Comparison of ENCODE assay signal across 31 cellular contexts in genomic region chr6:76135481-76135880, GRCh38.
DNase-seq lines count a peak whose midpoint lies in the region; ATAC-seq, FAIRE-seq and TF ChIP-seq lines count a peak whose summit lies in the region.
"Had no signal": no experiment of that assay in that cellular context is flagged by ENCODE, and none has a peak within 500 bp of the region (broad histone marks: within the 10 kb centered on the region; RNA-seq: fewer than 3 reads in every experiment).

No MANE protein-coding gene starts in this region.

- no peaks in the 10 kb centered on the region for H3K36me3 ChIP-seq in body of pancreas (replicated peaks in 1 of 2; ENCODE audit: insufficient read depth in 1 of 2, low read depth in 2 of 2)
- no peaks in the 10 kb centered on the region for H3K36me3 ChIP-seq in pancreas
- H3K36me3 ChIP-seq: BE2C; BLaER1; BLaER1 treated with 17β-estradiol and CSF1 and Interleukin-3, amounts not matched to agents 10 nM and 100 nM had no signal

- ATAC-seq in body of pancreas: peak; percentile 49
- peak; percentile 57 to 81 (median 69) for ATAC-seq in pancreas
- ATAC-seq: A549; CD8-positive, alpha-beta T cell had no signal

- H3K9me3 ChIP-seq in body of pancreas (no peaks in the 10 kb centered on the region), pancreas (no peaks in the 10 kb centered on the region)
- H3K9me3 ChIP-seq: A549, BE2C, Caco-2 had no signal

- no peak for DNase-seq in body of pancreas
- no peak for DNase-seq in pancreas
- no peak for DNase-seq in NCI-H146 (lab: John Stamatoyannopoulos, UW)
- DNase-seq in foreskin melanocyte: no peak
- DNase-seq: 8988T; ACHN; AML-193; BE2C; C1 segment of cervical spinal cord; Caco-2; Calu3; CD4-positive, alpha-beta memory T cell; CD4-positive, alpha-beta T cell; CD4-positive, CD25-positive, alpha-beta regulatory T cell; CD8-positive, alpha-beta memory T cell; CD8-positive, alpha-beta T cell; COR-L47; DMS 273 treated with DMSO at 0.1 percent for 48 hours; DMS153; DMS53; DMS79; DMS79 treated with DMSO at 0.1 percent for 48 hours; DND-41; EL had no signal

- H3K27ac ChIP-seq in body of pancreas: peak overlapping the region in 3 of 4 donors; percentile 29 to 72 (median 65)
- peak overlapping the region in 3 of 4 donors; percentile 38 to 75 (median 67) for H3K27ac ChIP-seq in pancreas
- H3K27ac ChIP-seq: 22Rv1; A549; BLaER1; BLaER1 treated with 17β-estradiol and CSF1 and Interleukin-3, amounts not matched to agents 10 nM and 100 nM; C4-2B had no signal

- WGBS in body of pancreas, 2 donors: 8 to 21% methylated on average over 1 of the region's 1 CpG
- 10 to 21% methylated on average over 1 of the region's 1 CpG for WGBS in pancreas, 2 donors

- intact Hi-C loops in body of pancreas (cut with DNase I): no loop called here
- intact Hi-C loops in pancreas (cut with DNase I): no loop called here

- no peak for TF ChIP-seq POLR2A in body of pancreas (IDR thresholded peaks at IDR 0.05)

- TF ChIP-seq CTCF in body of pancreas (IDR thresholded peaks at IDR 0.05) (no peak), pancreas (IDR thresholded peaks at IDR 0.05) (no peak)

- H3K4me3 ChIP-seq in body of pancreas (no peak overlapping the region), pancreas (no peak overlapping the region)
- H3K4me3 ChIP-seq: A549; BLaER1; BLaER1 treated with 17β-estradiol and CSF1 and Interleukin-3, amounts not matched to agents 10 nM and 100 nM had no signal

- no peak for FAIRE-seq in pancreas (lab: Jason Lieb, UNC)
- FAIRE-seq: A204.1, A549, D721Med had no signal

- no peaks in the 10 kb centered on the region for H3K27me3 ChIP-seq in body of pancreas
- no peaks in the 10 kb centered on the region for H3K27me3 ChIP-seq in pancreas
- H3K27me3 ChIP-seq: BE2C; BLaER1; BLaER1 treated with 17β-estradiol and CSF1 and Interleukin-3, amounts not matched to agents 10 nM and 100 nM had no signal

- peaks cover 55% of the 10 kb centered on the region for H3K4me1 ChIP-seq in body of pancreas
- peaks cover 5 to 37% (median 35%) of the 10 kb centered on the region in 3 donors for H3K4me1 ChIP-seq in pancreas
- H3K4me1 ChIP-seq: A549; BE2C; BLaER1; BLaER1 treated with 17β-estradiol and CSF1 and Interleukin-3, amounts not matched to agents 10 nM and 100 nM; Caco-2 had no signal
